ENCODE assay signal across 17 cellular contexts in the genomic region with DNA sequence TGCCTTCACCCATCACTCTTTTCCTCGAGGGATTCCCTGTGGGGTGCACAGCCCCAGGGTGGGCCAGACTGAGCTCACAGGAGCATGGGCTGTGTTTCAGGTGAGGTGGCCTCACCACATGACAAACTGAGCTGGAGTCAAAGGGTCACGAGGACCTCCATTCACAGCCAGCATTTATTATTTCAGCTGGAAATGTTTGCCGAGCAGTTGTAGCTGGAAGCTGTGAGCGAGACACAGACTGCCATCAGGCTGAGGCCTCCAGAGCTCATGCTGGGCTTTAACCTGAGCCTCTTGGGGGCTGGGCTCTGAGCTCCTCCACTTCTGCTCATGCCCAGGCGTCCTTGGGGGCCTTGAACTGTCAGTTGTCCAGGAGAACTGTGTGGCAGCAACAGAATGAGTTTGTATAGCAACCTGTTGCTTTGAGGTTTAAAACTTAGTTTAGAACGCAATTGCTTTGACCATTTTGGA. TPM values are rescaled to one million over a fixed set of nuclear protein-coding genes. Genes with fewer than 3 reads are reported as not detected.
DNase-seq lines count a peak whose midpoint lies in the region; ATAC-seq and TF ChIP-seq lines count a peak whose summit lies in the region.
"Had no signal": no experiment of that assay in that cellular context is flagged by ENCODE, and none has a peak within 500 bp of the region (broad histone marks: within the 10 kb centered on the region; RNA-seq: fewer than 3 reads in every experiment).

No MANE protein-coding gene starts in this region.

- in situ Hi-C loops in transverse colon (cut with MboI; ENCODE audit: low pct_ligation_motif_present in 1 of 4, low pct_unique_long_range_greater_than_20kb in 1 of 4, low sequenced_read_pairs in 3 of 4): no loop called here

- TF ChIP-seq RAD21 in liver (IDR thresholded peaks at IDR 0.05): no peak

- DNase-seq in DMS53 (lab: John Stamatoyannopoulos, UW): peak; percentile 33
- DNase-seq in DMS53 treated with DMSO at 0.1 percent for 48 hours (lab: John Stamatoyannopoulos, UW; ENCODE audit: unreplicated experiment): no peak
- DNase-seq in adrenal gland: peak in 5 of 7 donors; percentile 33 to 79 (median 73)
- no peak for DNase-seq in transverse colon
- DNase-seq in NCI-H187 treated with DMSO at 0.1 percent for 48 hours (lab: John Stamatoyannopoulos, UW): no peak
- DNase-seq: activated CD4-positive, alpha-beta memory T cell treated with anti-CD3 and anti-CD28 coated beads, Interleukin-2, amount 10 ng/mL, durations not matched to agents 7 days and 5 days; activated naive CD4-positive, alpha-beta T cell treated with anti-CD3 and anti-CD28 coated beads, Interleukin-2, amount 50 U/mL, for 16 hours; DMS 273 treated with DMSO at 0.1 percent for 48 hours; left lung; NCI-H1436; stimulated activated CD4-positive, alpha-beta T cell treated with anti-CD3 and anti-CD28 coated beads, Interleukin-2, amount 100 ng/mL, for 24 hours; stimulated activated naive CD8-positive, alpha-beta T cell treated with anti-CD3 and anti-CD28 coated beads, Interleukin-15, Interleukin-2, amounts not matched to agents 100 U/mL and 50 U/mL, for 24 hours; T-helper 2 cell had no signal

- intact Hi-C loops in adrenal gland (cut with DNase I): no loop called here
- intact Hi-C loops in transverse colon (cut with DNase I; ENCODE audit: low total_unique reads): loop anchor here (10.0 kb wide), 1 partner anchor 51 kb away; no protein-coding TSS in a partner anchor

- H3K36me3 ChIP-seq in adrenal gland (replicated peaks in 1 of 2): no peaks in the 10 kb centered on the region
- no peaks in the 10 kb centered on the region for H3K36me3 ChIP-seq in liver (ENCODE audit: control insufficient read depth in 4 of 4, insufficient read depth in 3 of 4, low read depth in 1 of 4, low read length in 3 of 4)
- no peaks in the 10 kb centered on the region for H3K36me3 ChIP-seq in transverse colon
- H3K36me3 ChIP-seq: left lung had no signal

- 62 to 79% (median 71%) methylated on average over 4 to 6 of the region's 6 CpGs for WGBS in adrenal gland, 4 donors
- WGBS in liver: 61% methylated on average over 6 of the region's 6 CpGs
- WGBS in transverse colon (ENCODE audit: low coverage in 1 of 2), 2 donors: 50 to 100% methylated on average over 1 to 6 of the region's 6 CpGs

- H3K27me3 ChIP-seq in adrenal gland (no peaks in the 10 kb centered on the region), liver (ENCODE audit: control insufficient read depth in 4 of 4, insufficient read depth in 4 of 4, low read length in 3 of 4) (no peaks in the 10 kb centered on the region), transverse colon (no peaks in the 10 kb centered on the region)
- H3K27me3 ChIP-seq: left lung had no signal

- H3K4me1 ChIP-seq in adrenal gland (replicated peaks in 1 of 2) (peaks cover 12 to 18% of the 10 kb centered on the region in 2 donors), liver (ENCODE audit: control insufficient read depth in 4 of 4, insufficient read depth in 4 of 4, low read length in 3 of 4) (peaks cover 4 to 50% (median 38%) of the 10 kb centered on the region in 4 donors), transverse colon (peaks cover 20 to 76% (median 52%) of the 10 kb centered on the region in 4 donors)

- H3K27ac ChIP-seq in adrenal gland (peak overlapping the region in 3 of 5 donors; percentile 10 to 75 (median 65)), liver (ENCODE audit: low read depth in 1 of 2, low read length in 2 of 2) (peak overlapping the region; percentile 20 to 36), transverse colon (peak overlapping the region; percentile 40 to 82 (median 82))
- H3K27ac ChIP-seq: 22Rv1, left lung had no signal

- H3K4me3 ChIP-seq in adrenal gland (no peak overlapping the region), liver (ENCODE audit: low read depth in 1 of 3, low read length in 3 of 3) (no peak overlapping the region), transverse colon (no peak overlapping the region)
- H3K4me3 ChIP-seq: left lung had no signal

- TF ChIP-seq EP300 in transverse colon (IDR thresholded peaks at IDR 0.05; ENCODE audit: low read depth): no peak

- TF ChIP-seq CTCF in adrenal gland (IDR thresholded peaks at IDR 0.05): no peak
- no peak for TF ChIP-seq CTCF in liver (IDR thresholded peaks at IDR 0.05; ENCODE audit: low read depth, low read length, missing input control)
- no peak for TF ChIP-seq CTCF in transverse colon (IDR thresholded peaks at IDR 0.05)

- peak in 1 of 2 donors; percentile 32 for TF ChIP-seq POLR2A in adrenal gland (IDR thresholded peaks at IDR 0.05)
- TF ChIP-seq POLR2A in transverse colon (IDR thresholded peaks at IDR 0.05): no peak

- H3K9me3 ChIP-seq in adrenal gland (replicated peaks in 1 of 3): no peaks in the 10 kb centered on the region
- H3K9me3 ChIP-seq in liver (ENCODE audit: control insufficient read depth in 4 of 4, low read length in 3 of 4): no peaks in the 10 kb centered on the region
- no peaks in the 10 kb centered on the region for H3K9me3 ChIP-seq in transverse colon
- H3K9me3 ChIP-seq: left lung had no signal

- H3K9ac ChIP-seq in liver (ENCODE audit: low read depth in 1 of 2, low read length in 2 of 2): no peak overlapping the region

- no peak for ATAC-seq in HG02678 (IDR thresholded peaks at IDR 0.05; ENCODE audit: unreplicated experiment)
- no peak for ATAC-seq in GM18498 (IDR thresholded peaks at IDR 0.05; ENCODE audit: unreplicated experiment)
- ATAC-seq: left lung; stimulated activated naive CD8-positive, alpha-beta T cell treated with anti-CD3 and anti-CD28 coated beads, Interleukin-15, Interleukin-2, amounts not matched to agents 100 U/mL and 50 U/mL, for 24 hours had no signal

TF ChIP-seq in liver, 16 proteins besides CTCF, POLR2A, EP300 and RAD21:
- TF ChIP-seq HNF4G (IDR thresholded peaks at IDR 0.05) (no peak), HNF4A (conservative IDR thresholded peaks at IDR 0.05) (no peak)

RNA-seq across cellular contexts. Expression of a gene that starts 57.5 kb away (rescaled TPM):
- 100 to 1,000 TPM in 6 of 8 donors, 10 to 100 TPM in 2; 84.6 to 278 (median 120) TPM for total RNA-seq in adrenal gland
- 100 to 1,000 TPM in 2 of 3 donors, 10 to 100 TPM in 1; 94.9 to 174 (median 138) TPM for polyA plus RNA-seq in adrenal gland
- total RNA-seq in liver: 100 to 1,000 TPM in 1 of 2 donors, 10 to 100 TPM in 1; 53.8 to 124 TPM
- polyA plus RNA-seq in liver: 10 to 100 TPM; 22.9 to 34.7 TPM
- 100 to 1,000 TPM; 282 to 707 (median 563) TPM for total RNA-seq in transverse colon

Comparison
In these comparisons a context has a peak if more than half of its experiments do, and no peak if none do; other contexts are left out.
1. DNase-seq: peak in DMS53 (single experiment) and adrenal gland (5 of 7); none in DMS53 treated with DMSO at 0.1 percent for 48 hours (single experiment), transverse colon (single experiment) and NCI-H187 treated with DMSO at 0.1 percent for 48 hours (single experiment).
2. H3K27ac ChIP-seq: peak in every context shown above with its lines; median percentile 82 in transverse colon; 65 in adrenal gland; 28 in liver.